In genomic region chr10:119222966-119223386, GRCh38 we compare ENCODE assay signal across 1 cellular context.
TF ChIP-seq lines count a peak whose summit lies in the region.

No MANE protein-coding gene starts in this region.

TF ChIP-seq in HEK293, 187 proteins besides CTCF, POLR2A, EP300 and RAD21 (continued from another document and continues in another):
- TF ChIP-seq PRDM6 (tag by site-specific recombination; IDR thresholded peaks at IDR 0.05) (no peak), BCL11A (tag by site-specific recombination; IDR thresholded peaks at IDR 0.05; ENCODE audit: low read depth) (no peak), HIC1 (tag by site-specific recombination; IDR thresholded peaks at IDR 0.05) (peak; percentile 37; the same call in 1 of the 2 replicates), PRDM4 (tag by site-specific recombination; IDR thresholded peaks at IDR 0.05) (no peak), ZNF221 (tag by site-specific recombination; IDR thresholded peaks at IDR 0.05; ENCODE audit: borderline replicate concordance) (no peak), ZNF837 (tag by site-specific recombination; IDR thresholded peaks at IDR 0.05) (no peak), ZFP69B (tag by site-specific recombination; IDR thresholded peaks at IDR 0.05) (no peak), ZNF239 (tag by site-specific recombination; IDR thresholded peaks at IDR 0.05) (no peak), ZNF529 (tag by site-specific recombination; IDR thresholded peaks at IDR 0.05; ENCODE audit: insufficient replicate concordance) (no peak), ZNF830 (tag by site-specific recombination; IDR thresholded peaks at IDR 0.05; ENCODE audit: low read depth) (no peak), ZNF768 (tag by site-specific recombination; IDR thresholded peaks at IDR 0.05) (no peak), ZBTB21 (tag by site-specific recombination; IDR thresholded peaks at IDR 0.05) (no peak), ZNF416 (tag by site-specific recombination; IDR thresholded peaks at IDR 0.05) (no peak), ZNF350 (tag by site-specific recombination; IDR thresholded peaks at IDR 0.05) (no peak), ZBTB10 (tag by site-specific recombination; IDR thresholded peaks at IDR 0.05) (no peak), ZNF677 (tag by site-specific recombination; IDR thresholded peaks at IDR 0.05) (no peak), HOXC10 (CRISPR knock-in tag; IDR thresholded peaks at IDR 0.05) (no peak), ZNF580 (tag by site-specific recombination; IDR thresholded peaks at IDR 0.05) (peak; percentile 34; the same call in 1 of the 2 replicates), ZNF660 (tag by site-specific recombination; IDR thresholded peaks at IDR 0.05) (no peak; the same call in 1 of the 2 replicates), ZBTB44 (tag by site-specific recombination; IDR thresholded peaks at IDR 0.05) (no peak), KLF17 (tag by site-specific recombination; IDR thresholded peaks at IDR 0.05) (no peak), ZNF324 (tag by site-specific recombination; IDR thresholded peaks at IDR 0.05) (peak; percentile 33; the same call in 1 of the 2 replicates), ZNF19 (tag by site-specific recombination; IDR thresholded peaks at IDR 0.05; ENCODE audit: low read depth) (no peak), ZNF184 (tag by site-specific recombination; IDR thresholded peaks at IDR 0.05) (no peak), INSM2 (tag by site-specific recombination; IDR thresholded peaks at IDR 0.05) (no peak), ZNF48 (tag by site-specific recombination; IDR thresholded peaks at IDR 0.05) (no peak), ZNF560 (tag by site-specific recombination; IDR thresholded peaks at IDR 0.05; ENCODE audit: borderline replicate concordance) (no peak), PBX3 (CRISPR knock-in tag; IDR thresholded peaks at IDR 0.05) (no peak), ZNF548 (tag by site-specific recombination; IDR thresholded peaks at IDR 0.05) (no peak), ZNF624 (tag by site-specific recombination; IDR thresholded peaks at IDR 0.05) (no peak), ZNF654 (tag by site-specific recombination; IDR thresholded peaks at IDR 0.05; ENCODE audit: low read depth) (no peak), ZNF561 (tag by site-specific recombination; IDR thresholded peaks at IDR 0.05; ENCODE audit: borderline replicate concordance) (no peak), SETDB1 (IDR thresholded peaks at IDR 0.05; ENCODE audit: insufficient read length, low read length) (no peak), ZNF266 (tag by site-specific recombination; IDR thresholded peaks at IDR 0.05; ENCODE audit: low read depth) (no peak), ZNF513 (tag by site-specific recombination; IDR thresholded peaks at IDR 0.05) (no peak), ZNF707 (tag by site-specific recombination; IDR thresholded peaks at IDR 0.05) (no peak), KLF1 (tag by site-specific recombination; IDR thresholded peaks at IDR 0.05) (no peak), ZNF530 (tag by site-specific recombination; IDR thresholded peaks at IDR 0.05; ENCODE audit: low read depth) (no peak), ZNF202 (tag by site-specific recombination; IDR thresholded peaks at IDR 0.05; ENCODE audit: borderline replicate concordance) (no peak), ZBTB49 (tag by site-specific recombination; IDR thresholded peaks at IDR 0.05; ENCODE audit: low read depth) (no peak), ZNF174 (tag by site-specific recombination; IDR thresholded peaks at IDR 0.05) (no peak), ZNF585B (tag by site-specific recombination; IDR thresholded peaks at IDR 0.05) (no peak), ZNF423 (tag by site-specific recombination; IDR thresholded peaks at IDR 0.05) (no peak)
